In genomic region chr12:23670684-23671083, GRCh38 we compare ENCODE assay signal across 24 cellular contexts.
"Had no signal": no experiment of that assay in that cellular context is flagged by ENCODE, and none has a peak within 500 bp of the region (broad histone marks: within the 10 kb centered on the region; RNA-seq: fewer than 3 reads in every experiment).

No MANE protein-coding gene starts in this region.

- H3K9me3 Mint-ChIP-seq: mesothelial cell of epicardium, naive B cell had no signal

- ATAC-seq: foreskin keratinocyte; gastroesophageal sphincter; heart left ventricle; left cardiac atrium; left lung; left ventricle myocardium superior; lower lobe of right lung; mucosa of descending colon; naive thymus-derived CD8-positive, alpha-beta T cell had no signal

- H3K4me1 Mint-ChIP-seq: mesothelial cell of epicardium; naive B cell; naive thymus-derived CD8-positive, alpha-beta T cell had no signal

- FAIRE-seq: endothelial cell of umbilical vein, frontal cortex, islet of Langerhans, keratinocyte had no signal

- H2AFZ ChIP-seq: hepatocyte had no signal

- H3K27me3 Mint-ChIP-seq: naive B cell; naive thymus-derived CD8-positive, alpha-beta T cell had no signal

- H3K4me3 ChIP-seq: coronary artery, dorsolateral prefrontal cortex, esophagus muscularis mucosa, gastroesophageal sphincter, heart left ventricle, hepatocyte, left lung, lower lobe of right lung, mucosa of descending colon had no signal

- H3K27ac ChIP-seq: coronary artery, dorsolateral prefrontal cortex, esophagus muscularis mucosa, foreskin keratinocyte, gastroesophageal sphincter, hepatocyte, left lung, lower lobe of right lung had no signal

- H3K36me3 Mint-ChIP-seq: mesothelial cell of epicardium; naive B cell; naive thymus-derived CD8-positive, alpha-beta T cell had no signal

- DNase-seq: dermis blood vessel endothelial cell; dorsolateral prefrontal cortex; effector CD4-positive, alpha-beta T cell; effector memory CD4-positive, alpha-beta T cell; foreskin keratinocyte; heart left ventricle; hypothalamus; left cardiac atrium; left lung; left ventricle myocardium superior; lower lobe of right lung; mesenchymal stem cell; mucosa of descending colon; naive B cell; naive thymus-derived CD8-positive, alpha-beta T cell had no signal

- H3K79me2 ChIP-seq: hepatocyte had no signal

- H3K4me3 Mint-ChIP-seq: mesothelial cell of epicardium; naive B cell; naive thymus-derived CD8-positive, alpha-beta T cell had no signal

- H3K27me3 ChIP-seq: dorsolateral prefrontal cortex, esophagus muscularis mucosa, foreskin keratinocyte, gastroesophageal sphincter, heart left ventricle, hepatocyte, left lung had no signal

- H3K9me3 ChIP-seq: esophagus muscularis mucosa, gastroesophageal sphincter, heart left ventricle, left lung, lower lobe of right lung, mucosa of descending colon had no signal

- H3K27ac Mint-ChIP-seq: mesothelial cell of epicardium; naive B cell; naive thymus-derived CD8-positive, alpha-beta T cell had no signal

- H3K4me1 ChIP-seq: esophagus muscularis mucosa, foreskin keratinocyte, left lung, lower lobe of right lung had no signal

- H3K4me2 ChIP-seq: hepatocyte had no signal

- H3K36me3 ChIP-seq: esophagus muscularis mucosa, gastroesophageal sphincter, heart left ventricle, left lung, lower lobe of right lung had no signal
